Comparison of ENCODE assay signal across 15 cellular contexts in genomic region chr9:131744715-131745201, GRCh38. TPM values are rescaled to one million over a fixed set of nuclear protein-coding genes. Genes with fewer than 3 reads are reported as not detected.
DNase-seq lines count a peak whose midpoint lies in the region; ATAC-seq and TF ChIP-seq lines count a peak whose summit lies in the region.
"Had no signal": no experiment of that assay in that cellular context is flagged by ENCODE, and none has a peak within 500 bp of the region (broad histone marks: within the 10 kb centered on the region; RNA-seq: fewer than 3 reads in every experiment).

No MANE protein-coding gene starts in this region.

- H3K27me3 Mint-ChIP-seq in CD8-positive, alpha-beta T cell (ENCODE audit: low read depth) = no peaks in the 10 kb centered on the region
- H3K27me3 Mint-ChIP-seq in activated CD4-positive, alpha-beta memory T cell treated with anti-CD3 and anti-CD28 coated beads for 36 hours = no peaks in the 10 kb centered on the region

- no peaks in the 10 kb centered on the region for H3K36me3 Mint-ChIP-seq in CD8-positive, alpha-beta T cell
- H3K36me3 Mint-ChIP-seq in activated CD4-positive, alpha-beta memory T cell treated with anti-CD3 and anti-CD28 coated beads for 36 hours = no peaks in the 10 kb centered on the region

- peak overlapping the region; percentile 1 to 75 (median 46); a peak in 20 of 22 replicates for H3K4me2 ChIP-seq in BLaER1 treated with 17β-estradiol and CSF1 and Interleukin-3, amounts not matched to agents 10 nM and 100 nM
- H3K4me2 ChIP-seq: GM23338 had no signal

- H3K4me3 ChIP-seq in BLaER1 treated with 17β-estradiol and CSF1 and Interleukin-3, amounts not matched to agents 10 nM and 100 nM = no peak overlapping the region
- no peak overlapping the region for H3K4me3 ChIP-seq in CD8-positive, alpha-beta T cell (ENCODE audit: low read depth, low read length)
- H3K4me3 ChIP-seq: GM12878, GM23338 had no signal

- no peaks in the 10 kb centered on the region for H3K9me3 Mint-ChIP-seq in CD8-positive, alpha-beta T cell
- no peaks in the 10 kb centered on the region for H3K9me3 Mint-ChIP-seq in activated CD4-positive, alpha-beta memory T cell treated with anti-CD3 and anti-CD28 coated beads for 36 hours
- H3K9me3 Mint-ChIP-seq: activated T-cell treated with anti-CD3 and anti-CD28 coated beads, Interleukin-2, amount 50 U/mL, for 4 hours had no signal

- H3K9me3 ChIP-seq in BLaER1 treated with 17β-estradiol and CSF1 and Interleukin-3, amounts not matched to agents 10 nM and 100 nM (replicated peaks in 1 of 11) = no peaks in the 10 kb centered on the region
- no peaks in the 10 kb centered on the region for H3K9me3 ChIP-seq in CD8-positive, alpha-beta T cell (ENCODE audit: low read length)

- DNase-seq in CD8-positive, alpha-beta T cell = no peak
- DNase-seq in activated CD4-positive, alpha-beta memory T cell treated with anti-CD3 and anti-CD28 coated beads for 36 hours = no peak
- DNase-seq in medulla oblongata (ENCODE audit: extremely low spot score) (peak; percentile 59), NCI-H187 (lab: John Stamatoyannopoulos, UW) (no peak)
- no peak for DNase-seq in stimulated activated CD4-positive, alpha-beta T cell treated with anti-CD3 and anti-CD28 coated beads, Interleukin-2, amount 100 ng/mL, for 24 hours
- DNase-seq: activated T-cell treated with anti-CD3 and anti-CD28 coated beads, Interleukin-2, amount 50 U/mL, for 4 hours; EL; NCI-H2081 treated with DMSO at 0.1 percent for 48 hours; NCI-H69; retina had no signal

- H4K20me1 ChIP-seq in BLaER1 treated with 17β-estradiol and CSF1 and Interleukin-3, amounts not matched to agents 10 nM and 100 nM = no peaks in the 10 kb centered on the region

- intact Hi-C loops in CD8-positive, alpha-beta T cell (cut with DNase I, micrococcal nuclease) = loop anchor here in 1 of 2 experiments (5.0 kb wide), 2 partner anchors 212 to 242 kb away; partner anchors contain the start of genes POMT1 and UCK1
- intact Hi-C loops in activated CD4-positive, alpha-beta memory T cell treated with anti-CD3 and anti-CD28 coated beads for 36 hours (cut with micrococcal nuclease) = loop anchor here (5.0 kb wide), 1 partner anchor 242 kb away; the partner anchor contains the start of gene POMT1

- no peak for TF ChIP-seq CTCF in CD8-positive, alpha-beta T cell (IDR thresholded peaks at IDR 0.05)

- CTCF ChIA-PET in CD8-positive, alpha-beta T cell (lab: Charles Lee) = interaction anchor here (0.6 to 9.3 kb wide), 15 partner anchors 9 to 567 kb away, joined by 3 to 151 read pairs (median 4); no protein-coding TSS in a partner anchor
- CTCF ChIA-PET in activated CD4-positive, alpha-beta memory T cell treated with anti-CD3 and anti-CD28 coated beads for 36 hours (lab: Charles Lee) = interaction anchor here (0.8 to 4.6 kb wide), 10 partner anchors 8 to 491 kb away, joined by 3 to 65 read pairs (median 4); no protein-coding TSS in a partner anchor

- peak overlapping the region in 2 of 11 experiments; percentile 13 to 25; a peak in 3 of 22 replicates for H3K9ac ChIP-seq in BLaER1 treated with 17β-estradiol and CSF1 and Interleukin-3, amounts not matched to agents 10 nM and 100 nM

- peak overlapping the region; percentile 99 for H3K27ac Mint-ChIP-seq in CD8-positive, alpha-beta T cell
- H3K27ac Mint-ChIP-seq in activated CD4-positive, alpha-beta memory T cell treated with anti-CD3 and anti-CD28 coated beads for 36 hours = peak overlapping the region; percentile 52
- H3K27ac Mint-ChIP-seq: GM23338 had no signal

- H3K4me1 Mint-ChIP-seq in CD8-positive, alpha-beta T cell (ENCODE audit: low read depth) = peaks cover 36% of the 10 kb centered on the region
- peaks cover 33% of the 10 kb centered on the region for H3K4me1 Mint-ChIP-seq in activated CD4-positive, alpha-beta memory T cell treated with anti-CD3 and anti-CD28 coated beads for 36 hours (ENCODE audit: low read depth)
- H3K4me1 Mint-ChIP-seq: GM23338 had no signal

- POLR2A ChIA-PET in CD8-positive, alpha-beta T cell (lab: Charles Lee) = interaction anchor here (1.0 to 2.9 kb wide), 4 partner anchors 14 to 159 kb away, joined by 5 to 12 read pairs (median 6); no protein-coding TSS in a partner anchor
- POLR2A ChIA-PET in activated CD4-positive, alpha-beta memory T cell treated with anti-CD3 and anti-CD28 coated beads for 36 hours (lab: Charles Lee) = interaction anchor here (0.5 to 1.0 kb wide), 2 partner anchors 34 to 376 kb away, joined by 3 read pairs; no protein-coding TSS in a partner anchor

- ATAC-seq in CD8-positive, alpha-beta T cell = no peak
- ATAC-seq in GM21717 (IDR thresholded peaks at IDR 0.05; ENCODE audit: unreplicated experiment) = no peak
- ATAC-seq: activated T-cell treated with anti-CD3 and anti-CD28 coated beads, Interleukin-2, amount 50 U/mL, for 4 hours; GM23338; Panc1 had no signal

- no peak overlapping the region for H3K4me3 Mint-ChIP-seq in CD8-positive, alpha-beta T cell
- H3K4me3 Mint-ChIP-seq in activated CD4-positive, alpha-beta memory T cell treated with anti-CD3 and anti-CD28 coated beads for 36 hours = no peak overlapping the region
- H3K4me3 Mint-ChIP-seq: GM23338 had no signal

- H3K36me3 ChIP-seq in BLaER1 treated with 17β-estradiol and CSF1 and Interleukin-3, amounts not matched to agents 10 nM and 100 nM = no peaks in the 10 kb centered on the region
- no peaks in the 10 kb centered on the region for H3K36me3 ChIP-seq in CD8-positive, alpha-beta T cell (ENCODE audit: insufficient read depth, low read length)

- H3K4me1 ChIP-seq in BLaER1 treated with 17β-estradiol and CSF1 and Interleukin-3, amounts not matched to agents 10 nM and 100 nM = peaks cover 18 to 53% (median 42%) of the 10 kb centered on the region in 10 experiments
- H3K4me1 ChIP-seq in CD8-positive, alpha-beta T cell (ENCODE audit: insufficient read depth, low read length) = peaks cover 27% of the 10 kb centered on the region

- H3K27ac ChIP-seq in BLaER1 treated with 17β-estradiol and CSF1 and Interleukin-3, amounts not matched to agents 10 nM and 100 nM = peak overlapping the region in 7 of 11 experiments; percentile 1 to 72 (median 54); a peak in 9 of 22 replicates
- H3K27ac ChIP-seq in CD8-positive, alpha-beta T cell (ENCODE audit: low read depth, low read length) = no peak overlapping the region

- H3K27me3 ChIP-seq in BLaER1 treated with 17β-estradiol and CSF1 and Interleukin-3, amounts not matched to agents 10 nM and 100 nM = no peaks in the 10 kb centered on the region
- no peaks in the 10 kb centered on the region for H3K27me3 ChIP-seq in CD8-positive, alpha-beta T cell (ENCODE audit: insufficient read depth, low read length)

RNA-seq across cellular contexts. Expression of gene RAPGEF1, which starts 4.9 kb away (rescaled TPM):
- 100 to 1,000 TPM; 127 to 130 TPM for total RNA-seq in CD8-positive, alpha-beta T cell
- 10 to 100 TPM; 91.9 to 92.3 TPM for total RNA-seq in activated CD4-positive, alpha-beta memory T cell treated with anti-CD3 and anti-CD28 coated beads for 36 hours
